8 cellular contexts compared by ENCODE assay signal in genomic region chr17:82065193-82065637, GRCh38. TPM values are rescaled to one million over a fixed set of nuclear protein-coding genes. Genes with fewer than 3 reads are reported as not detected.
DNase-seq lines count a peak whose midpoint lies in the region; TF ChIP-seq lines count a peak whose summit lies in the region.

No MANE protein-coding gene starts in this region.

- H3K9me3 Mint-ChIP-seq in MCF 10A (ENCODE audit: unreplicated experiment) = no peaks in the 10 kb centered on the region

- no TSS peak for BruUV-seq in MCF 10A (replicated peaks; lab: Mats Ljungman, UMichigan)

- H3K36me3 Mint-ChIP-seq in MCF 10A (ENCODE audit: insufficient read depth, unreplicated experiment) = peaks cover 13% of the 10 kb centered on the region

- intact Hi-C loops in MCF 10A (cut with micrococcal nuclease) (no loop called here), lower leg skin (cut with DNase I; ENCODE audit: low total_unique reads) (no loop called here), thyroid gland (cut with DNase I) (no loop called here)

- no peaks in the 10 kb centered on the region for H3K27me3 ChIP-seq in thyroid gland

- H3K36me3 ChIP-seq in thyroid gland = peaks cover 14 to 27% of the 10 kb centered on the region in 2 donors

- peak overlapping the region; percentile 83 for H3K27ac Mint-ChIP-seq in MCF 10A (ENCODE audit: low read depth, unreplicated experiment)

- H3K27ac ChIP-seq in thyroid gland = peak overlapping the region; percentile 36 to 79 (median 45)

- 0% methylated on average over 5 to 11 of the region's 47 CpGs for WGBS in lower leg skin, 2 donors
- WGBS in thyroid gland, 2 donors = 3% methylated on average over 8 of the region's 47 CpGs; no CpG with 5 or more reads in 1 of the 2 donors

- H3K9me3 ChIP-seq in thyroid gland = no peaks in the 10 kb centered on the region

- CTCF ChIA-PET in MCF 10A (lab: Yijun Ruan, JAX) = interaction anchor here (0.8 to 1.4 kb wide), 2 partner anchors 86 to 106 kb away, joined by 3 to 4 read pairs; no protein-coding TSS in a partner anchor

- TF ChIP-seq CTCF in MCF 10A (IDR thresholded peaks at IDR 0.05; ENCODE audit: unreplicated experiment) = no peak
- no peak for TF ChIP-seq CTCF in lower leg skin (IDR thresholded peaks at IDR 0.05)
- no peak for TF ChIP-seq CTCF in thyroid gland (IDR thresholded peaks at IDR 0.05)

- POLR2A ChIA-PET in MCF 10A (lab: Yijun Ruan, JAX) = interaction anchor here (0.5 to 4.0 kb wide), 17 partner anchors 11 to 363 kb away, joined by 3 to 15 read pairs (median 4); partner anchors contain the start of genes CENPX, DCXR, FASN and GPS1

- H3K4me3 ChIP-seq in lower leg skin (ENCODE audit: low read depth, poor library complexity, severe bottlenecking) = peak overlapping the region; percentile 84
- peak overlapping the region; percentile 47 to 91 (median 79) for H3K4me3 ChIP-seq in thyroid gland (replicated peaks in 1 of 3)

- in situ Hi-C loops in ACHN (cut with HindIII; ENCODE audit: low pct_ligation_motif_present, low pct_unique_long_range_greater_than_20kb, low sequenced_read_pairs) = no loop called here

- peak overlapping the region; percentile 70 for H3K4me3 Mint-ChIP-seq in MCF 10A (ENCODE audit: unreplicated experiment)

- H3K4me1 Mint-ChIP-seq in MCF 10A (ENCODE audit: insufficient read depth, unreplicated experiment) = no peaks in the 10 kb centered on the region

- DNase-seq in ACHN = peak; percentile 44
- peak; percentile 57 for DNase-seq in GM19240 (ENCODE audit: insufficient read length, low spot score)
- peak; percentile 55 for DNase-seq in NAMALWA (ENCODE audit: low spot score)
- no peak for DNase-seq in MCF 10A (ENCODE audit: unreplicated experiment)
- DNase-seq in lower leg skin (ENCODE audit: low spot score in 2 of 2) = no peak
- peak; percentile 15 to 27 for DNase-seq in thyroid gland
- DNase-seq in kidney glomerular epithelial cell (lab: John Stamatoyannopoulos, UW) = no peak
- no peak for DNase-seq in DMS153 (lab: John Stamatoyannopoulos, UW)

- H3K4me1 ChIP-seq in thyroid gland = peaks cover 20 to 28% of the 10 kb centered on the region in 2 donors

- TF ChIP-seq POLR2A in lower leg skin (IDR thresholded peaks at IDR 0.05) = no peak
- no peak for TF ChIP-seq POLR2A in thyroid gland (IDR thresholded peaks at IDR 0.05)

- H3K27me3 Mint-ChIP-seq in MCF 10A (ENCODE audit: insufficient read depth, unreplicated experiment) = no peaks in the 10 kb centered on the region

RNA-seq across cellular contexts. Expression of gene DUS1L, which starts 0.4 kb away (rescaled TPM):
- 116 and 123 TPM in 2 replicates for total RNA-seq in MCF 10A (2022)
- 100 to 1,000 TPM in 1 of 4 donors, 10 to 100 TPM in 3; 65.8 to 113 (median 89.8) TPM for total RNA-seq in lower leg skin
- 10 to 100 TPM; 58.7 to 90.5 (median 75.5) TPM for total RNA-seq in thyroid gland

RNA-seq across cellular contexts. Expression of gene GPS1, which starts 13.5 kb away (rescaled TPM):
- 96.6 and 100 TPM in 2 replicates for total RNA-seq in MCF 10A (2022)
- 10 to 100 TPM; 57.2 to 99.3 (median 79.1) TPM for total RNA-seq in lower leg skin
- 100 to 1,000 TPM in 2 of 4 donors, 10 to 100 TPM in 2; 80.1 to 164 (median 102) TPM for total RNA-seq in thyroid gland

RNA-seq across cellular contexts. Expression of gene RFNG, which starts 13.6 kb away (rescaled TPM):
- total RNA-seq in MCF 10A (2022) = 37.9 and 38.0 TPM in 2 replicates
- 10 to 100 TPM; 44.8 to 83.7 (median 50.9) TPM for total RNA-seq in lower leg skin
- total RNA-seq in thyroid gland = 10 to 100 TPM; 36.0 to 49.0 (median 38.3) TPM

RNA-seq across cellular contexts. Expression of gene DCXR, which starts 27.7 kb away (rescaled TPM):
- total RNA-seq in MCF 10A (2022) (77.9 and 111 TPM in 2 replicates), lower leg skin (100 to 1,000 TPM; 124 to 199 (median 149) TPM), thyroid gland (100 to 1,000 TPM in 2 of 4 donors, 10 to 100 TPM in 2; 88.6 to 161 (median 114) TPM)

RNA-seq across cellular contexts. Expression of gene FASN, which starts 32.8 kb away (rescaled TPM):
- 114 and 120 TPM in 2 replicates for total RNA-seq in MCF 10A (2022)
- 100 to 1,000 TPM; 141 to 424 (median 233) TPM for total RNA-seq in lower leg skin
- total RNA-seq in thyroid gland = 10 to 100 TPM; 23.5 to 92.5 (median 77.3) TPM

Comparison
In these comparisons a context has a peak if more than half of its experiments do, and no peak if none do; other contexts are left out.
1. DNase-seq: peak in ACHN (single experiment), GM19240 (single experiment), NAMALWA (single experiment) and thyroid gland (2 of 2); none in MCF 10A (single experiment), lower leg skin (0 of 2), kidney glomerular epithelial cell (single experiment) and DMS153 (single experiment).